In genomic region chr18:41905786-41906527, GRCh38 we compare ENCODE assay signal across 1 cellular context.
TF ChIP-seq lines count a peak whose summit lies in the region.

No MANE protein-coding gene starts in this region.

TF ChIP-seq in GM23338, 12 proteins besides CTCF, POLR2A, EP300 and RAD21 (continued from another document):
- no peak for TF ChIP-seq REST (IDR thresholded peaks at IDR 0.05; ENCODE audit: unreplicated experiment)
- TF ChIP-seq NANOG (IDR thresholded peaks at IDR 0.05; ENCODE audit: borderline replicate concordance) = no peak
- TF ChIP-seq EZH2 (IDR thresholded peaks at IDR 0.05; ENCODE audit: low read depth, unreplicated experiment) = no peak
- TF ChIP-seq JUNB (IDR thresholded peaks at IDR 0.05; ENCODE audit: unreplicated experiment) = no peak
- no peak for TF ChIP-seq STAT1 (IDR thresholded peaks at IDR 0.05; ENCODE audit: unreplicated experiment)
- no peak for TF ChIP-seq EZH2phosphoT487 (IDR thresholded peaks at IDR 0.05; ENCODE audit: unreplicated experiment)
- TF ChIP-seq ETS1 (IDR thresholded peaks at IDR 0.05) = no peak
- TF ChIP-seq CREB1 (CRISPR knock-in tag; IDR thresholded peaks at IDR 0.05; ENCODE audit: low read depth) = no peak
- TF ChIP-seq ZNF462 (CRISPR knock-in tag; IDR thresholded peaks at IDR 0.05) = no peak
TF ChIP-seq in GM23338: peak in this region for 0.
